10 cellular contexts compared by ENCODE assay signal in the genomic region with DNA sequence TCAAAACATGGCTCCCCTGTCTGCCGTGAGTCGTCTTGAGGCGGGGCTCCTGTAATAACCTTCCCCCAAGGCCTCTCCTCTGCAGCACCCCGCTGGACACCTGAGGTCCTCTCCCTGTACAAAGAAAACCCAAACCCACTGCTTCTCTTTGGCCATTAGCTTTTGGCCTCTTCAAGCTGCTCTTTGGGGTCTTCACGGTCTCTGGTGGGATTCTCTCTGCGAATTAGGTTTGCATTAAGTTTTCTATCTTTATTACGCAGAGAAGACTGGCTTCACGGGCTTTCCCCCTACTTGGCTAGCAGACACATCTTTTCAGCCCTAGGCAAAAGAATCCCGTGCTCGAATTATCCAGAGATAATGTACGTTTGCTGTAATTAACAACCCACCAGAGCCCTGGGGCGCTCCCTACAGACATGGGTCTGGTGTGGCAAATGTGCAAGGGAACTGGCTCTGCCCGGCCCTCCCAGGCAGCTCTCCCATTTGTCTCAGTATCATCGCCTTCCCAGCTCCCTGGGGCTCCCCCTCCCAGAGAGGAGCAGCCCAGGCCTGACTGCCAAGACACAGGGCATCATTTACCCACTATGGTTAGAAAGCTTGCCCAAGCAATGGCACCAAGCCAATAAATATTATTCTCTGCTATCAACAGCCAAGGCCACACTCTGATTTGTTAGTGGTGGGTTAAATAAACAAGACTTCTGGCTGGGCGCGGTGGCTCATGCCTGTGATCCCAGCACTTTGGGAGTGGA. TPM values are rescaled to one million over a fixed set of nuclear protein-coding genes. Genes with fewer than 3 reads are reported as not detected.
A peak's percentile ranks its signal among the peaks of the same experiment; 100 is the strongest.
DNase-seq lines count a peak whose midpoint lies in the region; ATAC-seq and TF ChIP-seq lines count a peak whose summit lies in the region.
"Had no signal": no experiment of that assay in that cellular context is flagged by ENCODE, and none has a peak within 500 bp of the region (broad histone marks: within the 10 kb centered on the region; RNA-seq: fewer than 3 reads in every experiment).

No MANE protein-coding gene starts in this region.

- H3K36me3 ChIP-seq in body of pancreas (replicated peaks in 1 of 2; ENCODE audit: insufficient read depth in 1 of 2, low read depth in 2 of 2), result no peaks in the 10 kb centered on the region
- H3K36me3 ChIP-seq in liver (ENCODE audit: control insufficient read depth in 4 of 4, insufficient read depth in 3 of 4, low read depth in 1 of 4, low read length in 3 of 4), result no peaks in the 10 kb centered on the region

- 65 to 66% methylated on average over 14 to 16 of the region's 16 CpGs for WGBS in body of pancreas, 2 donors
- WGBS in liver, result 57% methylated on average over 16 of the region's 16 CpGs

- H3K27me3 ChIP-seq in body of pancreas (no peaks in the 10 kb centered on the region), liver (ENCODE audit: control insufficient read depth in 4 of 4, insufficient read depth in 4 of 4, low read length in 3 of 4) (no peaks in the 10 kb centered on the region)

- TF ChIP-seq RAD21 in liver (IDR thresholded peaks at IDR 0.05), result peak in 1 of 2 donors; percentile 16

- in situ Hi-C loops in ACHN (cut with HindIII; ENCODE audit: low pct_ligation_motif_present, low pct_unique_long_range_greater_than_20kb, low sequenced_read_pairs), result no loop called here

- H3K9me3 ChIP-seq in body of pancreas (no peaks in the 10 kb centered on the region), liver (ENCODE audit: control insufficient read depth in 4 of 4, low read length in 3 of 4) (no peaks in the 10 kb centered on the region)

- H3K9me3 Mint-ChIP-seq in activated CD4-positive, alpha-beta T cell treated with anti-CD3 and anti-CD28 coated beads, Interleukin-2, amount 10 ng/mL, durations not matched to agents 24 days and 14 days, result no peaks in the 10 kb centered on the region
- H3K9me3 Mint-ChIP-seq: activated CD4-positive, alpha-beta T cell treated with anti-CD3 and anti-CD28 coated beads, Interleukin-2, amount 10 ng/mL, durations not matched to agents 7 days and 5 days had no signal

- peaks cover 2% of the 10 kb centered on the region for H3K27me3 Mint-ChIP-seq in activated CD4-positive, alpha-beta T cell treated with anti-CD3 and anti-CD28 coated beads, Interleukin-2, amount 10 ng/mL, durations not matched to agents 24 days and 14 days
- H3K27me3 Mint-ChIP-seq: activated CD4-positive, alpha-beta T cell treated with anti-CD3 and anti-CD28 coated beads, Interleukin-2, amount 10 ng/mL, durations not matched to agents 7 days and 5 days; brain had no signal

- no peaks in the 10 kb centered on the region for H3K36me3 Mint-ChIP-seq in activated CD4-positive, alpha-beta T cell treated with anti-CD3 and anti-CD28 coated beads, Interleukin-2, amount 10 ng/mL, durations not matched to agents 24 days and 14 days (ENCODE audit: low read depth)
- H3K36me3 Mint-ChIP-seq: brain had no signal

- POLR2A ChIA-PET in HEK293T (lab: Yijun Ruan, JAX), result interaction anchor here (1.1 kb wide), 1 partner anchor 10 kb away, joined by 5 read pairs; no protein-coding TSS in a partner anchor

- DNase-seq in ACHN, result peak; percentile 32
- peak; percentile 86 for DNase-seq in LHCN-M2 (ENCODE audit: low read depth)
- DNase-seq in body of pancreas, result peak in 3 of 4 donors; percentile 34 to 58 (median 40)
- no peak for DNase-seq in activated CD4-positive, alpha-beta T cell treated with anti-CD3 and anti-CD28 coated beads, Interleukin-2, amount 10 ng/mL, durations not matched to agents 24 days and 14 days
- no peak for DNase-seq in superior temporal gyrus (ENCODE audit: extremely low spot score)
- no peak for DNase-seq in HEK293T (ENCODE audit: extremely low spot score)
- no peak for DNase-seq in NCI-H774 (lab: John Stamatoyannopoulos, UW)
- DNase-seq: activated CD4-positive, alpha-beta T cell treated with anti-CD3 and anti-CD28 coated beads, Interleukin-2, amount 10 ng/mL, durations not matched to agents 7 days and 5 days had no signal

- H3K4me1 ChIP-seq in body of pancreas (peaks cover 20% of the 10 kb centered on the region), liver (ENCODE audit: control insufficient read depth in 4 of 4, insufficient read depth in 4 of 4, low read length in 3 of 4) (peaks cover 12 to 51% (median 33%) of the 10 kb centered on the region in 4 donors)

- no peak overlapping the region for H3K4me3 Mint-ChIP-seq in activated CD4-positive, alpha-beta T cell treated with anti-CD3 and anti-CD28 coated beads, Interleukin-2, amount 10 ng/mL, durations not matched to agents 24 days and 14 days
- H3K4me3 Mint-ChIP-seq: activated CD4-positive, alpha-beta T cell treated with anti-CD3 and anti-CD28 coated beads, Interleukin-2, amount 10 ng/mL, durations not matched to agents 7 days and 5 days; brain had no signal

- no peak for TF ChIP-seq CTCF in body of pancreas (IDR thresholded peaks at IDR 0.05)
- TF ChIP-seq CTCF in liver (IDR thresholded peaks at IDR 0.05; ENCODE audit: low read depth, low read length, missing input control), result no peak

- H3K4me3 ChIP-seq in body of pancreas (no peak overlapping the region), liver (ENCODE audit: low read depth in 1 of 3, low read length in 3 of 3) (no peak overlapping the region)

- TF ChIP-seq POLR2A in body of pancreas (IDR thresholded peaks at IDR 0.05), result no peak

- peak overlapping the region in 1 of 2 donors; percentile 21 for H3K9ac ChIP-seq in liver (ENCODE audit: low read depth in 1 of 2, low read length in 2 of 2)

- ATAC-seq in body of pancreas, result peak; percentile 61

- peaks cover 2% of the 10 kb centered on the region for H3K4me1 Mint-ChIP-seq in activated CD4-positive, alpha-beta T cell treated with anti-CD3 and anti-CD28 coated beads, Interleukin-2, amount 10 ng/mL, durations not matched to agents 24 days and 14 days
- H3K4me1 Mint-ChIP-seq: activated CD4-positive, alpha-beta T cell treated with anti-CD3 and anti-CD28 coated beads, Interleukin-2, amount 10 ng/mL, durations not matched to agents 7 days and 5 days had no signal

- H3K27ac Mint-ChIP-seq in activated CD4-positive, alpha-beta T cell treated with anti-CD3 and anti-CD28 coated beads, Interleukin-2, amount 10 ng/mL, durations not matched to agents 24 days and 14 days, result no peak overlapping the region
- H3K27ac Mint-ChIP-seq: activated CD4-positive, alpha-beta T cell treated with anti-CD3 and anti-CD28 coated beads, Interleukin-2, amount 10 ng/mL, durations not matched to agents 7 days and 5 days had no signal

- H3K27ac ChIP-seq in body of pancreas, result peak overlapping the region in 2 of 4 donors; percentile 18 to 20
- peak overlapping the region; percentile 93 to 95 for H3K27ac ChIP-seq in liver (ENCODE audit: low read depth in 1 of 2, low read length in 2 of 2)

- CTCF ChIA-PET in HEK293T (lab: Yijun Ruan, JAX), result interaction anchor here (0.5 to 1.5 kb wide), 2 partner anchors 36 to 81 kb away, joined by 5 to 6 read pairs; no protein-coding TSS in a partner anchor

- intact Hi-C loops in body of pancreas (cut with DNase I), result no loop called here
- intact Hi-C loops in activated CD4-positive, alpha-beta T cell treated with anti-CD3 and anti-CD28 coated beads, Interleukin-2, amount 10 ng/mL, durations not matched to agents 24 days and 14 days (cut with micrococcal nuclease), result no loop called here

TF ChIP-seq in HEK293T, 16 proteins besides CTCF, POLR2A, EP300 and RAD21:
- TF ChIP-seq, protein P1, sequence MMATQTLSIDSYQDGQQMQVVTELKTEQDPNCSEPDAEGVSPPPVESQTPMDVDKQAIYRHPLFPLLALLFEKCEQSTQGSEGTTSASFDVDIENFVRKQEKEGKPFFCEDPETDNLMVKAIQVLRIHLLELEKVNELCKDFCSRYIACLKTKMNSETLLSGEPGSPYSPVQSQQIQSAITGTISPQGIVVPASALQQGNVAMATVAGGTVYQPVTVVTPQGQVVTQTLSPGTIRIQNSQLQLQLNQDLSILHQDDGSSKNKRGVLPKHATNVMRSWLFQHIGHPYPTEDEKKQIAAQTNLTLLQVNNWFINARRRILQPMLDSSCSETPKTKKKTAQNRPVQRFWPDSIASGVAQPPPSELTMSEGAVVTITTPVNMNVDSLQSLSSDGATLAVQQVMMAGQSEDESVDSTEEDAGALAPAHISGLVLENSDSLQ (IDR thresholded peaks at IDR 0.05), result no peak
- TF ChIP-seq CTBP1 (IDR thresholded peaks at IDR 0.05; ENCODE audit: borderline replicate concordance), result no peak
- TF ChIP-seq SUZ12 (IDR thresholded peaks at IDR 0.05), result no peak
- no peak for TF ChIP-seq TARDBP (IDR thresholded peaks at IDR 0.05)
- no peak for TF ChIP-seq NFRKB (IDR thresholded peaks at IDR 0.05)
- TF ChIP-seq FOXM1 (IDR thresholded peaks at IDR 0.05; ENCODE audit: borderline replicate concordance), result no peak
- TF ChIP-seq ELF4 (IDR thresholded peaks at IDR 0.05), result no peak
- TF ChIP-seq L3MBTL2 (conservative IDR thresholded peaks at IDR 0.05), result no peak
- no peak for TF ChIP-seq LEF1 (IDR thresholded peaks at IDR 0.05; ENCODE audit: borderline replicate concordance)

RNA-seq across cellular contexts. Expression of a gene that starts 24.7 kb away (rescaled TPM):
- total RNA-seq in LHCN-M2 (2014; rRNA removed), result 20.5 and 26.7 TPM in 2 replicates
- polyA plus RNA-seq in LHCN-M2 (2012), result 16.9 TPM
- 10 to 100 TPM; 25.4 to 82.1 TPM for total RNA-seq in body of pancreas
- 10 to 100 TPM; 15.8 to 27.6 TPM for total RNA-seq in liver
- polyA plus RNA-seq in liver, result 10 to 100 TPM in 1 of 2 donors, 1 to 10 TPM in 1; 8.2 to 12.7 TPM
- total RNA-seq in activated CD4-positive, alpha-beta T cell treated with anti-CD3 and anti-CD28 coated beads, Interleukin-2, amount 10 ng/mL, durations not matched to agents 24 days and 14 days, result 76.1 and 91.0 TPM in 2 replicates

Comparison
In these comparisons a context has a peak if more than half of its experiments do, and no peak if none do; other contexts are left out.
1. DNase-seq: peak in ACHN (single experiment), LHCN-M2 (single experiment) and body of pancreas (3 of 4); none in activated CD4-positive, alpha-beta T cell treated with anti-CD3 and anti-CD28 coated beads, Interleukin-2, amount 10 ng/mL, durations not matched to agents 24 days and 14 days (single experiment), superior temporal gyrus (single experiment), HEK293T (single experiment) and NCI-H774 (single experiment).